19 cellular contexts compared by ENCODE assay signal in the genomic region with DNA sequence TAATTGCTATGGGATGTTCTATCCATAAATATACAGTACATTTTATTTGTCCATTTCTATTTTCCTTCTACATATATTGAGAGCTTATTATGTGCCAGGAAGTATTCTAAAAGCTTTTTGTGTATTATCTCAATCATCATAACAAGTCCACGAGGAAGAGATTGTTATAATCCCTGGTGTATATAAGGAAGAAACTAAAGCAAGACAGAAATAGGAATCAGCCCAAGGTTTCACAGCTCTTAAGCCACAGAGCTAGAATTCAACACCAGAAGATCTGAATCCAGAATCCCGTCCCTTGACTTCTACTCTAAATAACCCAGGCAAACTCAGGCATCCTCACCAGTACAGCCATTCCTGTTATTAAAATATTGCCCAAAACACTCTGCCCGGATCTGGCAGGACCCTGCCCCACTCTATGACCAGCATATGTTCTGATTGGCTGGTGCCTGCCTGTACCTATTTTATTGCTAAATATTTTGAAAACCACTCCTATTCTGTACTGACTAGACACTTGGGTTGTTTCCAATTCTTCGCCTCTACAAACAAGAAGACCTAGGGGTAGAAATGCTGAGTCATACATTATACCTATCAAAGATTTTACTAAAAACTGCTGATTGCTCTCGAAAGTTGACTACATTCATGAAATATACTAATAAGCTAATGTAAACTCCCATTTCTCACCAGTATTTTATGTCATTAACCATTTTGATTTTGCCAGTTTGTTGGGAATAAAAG.
DNase-seq lines count a peak whose midpoint lies in the region; ATAC-seq, FAIRE-seq and TF ChIP-seq lines count a peak whose summit lies in the region.
"Had no signal": no experiment of that assay in that cellular context is flagged by ENCODE, and none has a peak within 500 bp of the region (broad histone marks: within the 10 kb centered on the region; RNA-seq: fewer than 3 reads in every experiment).

No MANE protein-coding gene starts in this region.

- peaks cover under 1% of the 10 kb centered on the region for H3K27me3 Mint-ChIP-seq in nephron progenitor cell (ENCODE audit: low read depth, poor library complexity)

- in situ Hi-C loops in ACHN (cut with HindIII; ENCODE audit: low pct_ligation_motif_present, low pct_unique_long_range_greater_than_20kb, low sequenced_read_pairs) = no loop called here

- no peak overlapping the region for H3K4me3 Mint-ChIP-seq in nephron progenitor cell
- H3K4me3 Mint-ChIP-seq: activated CD4-positive, alpha-beta T cell treated with anti-CD3 and anti-CD28 coated beads for 36 hours; activated naive CD8-positive, alpha-beta T cell treated with anti-CD3 and anti-CD28 coated beads for 36 hours; central memory CD8-positive, alpha-beta T cell; natural killer cell had no signal

- TF ChIP-seq CTCF in nephron progenitor cell (IDR thresholded peaks at IDR 0.05) = no peak

- no peaks in the 10 kb centered on the region for H3K36me3 Mint-ChIP-seq in nephron progenitor cell (ENCODE audit: low read depth)
- H3K36me3 Mint-ChIP-seq: activated naive CD8-positive, alpha-beta T cell treated with anti-CD3 and anti-CD28 coated beads for 36 hours; natural killer cell had no signal

- ATAC-seq in GM18502 (IDR thresholded peaks at IDR 0.05; ENCODE audit: poor library complexity, unreplicated experiment) (no peak), GM21515 (IDR thresholded peaks at IDR 0.05; ENCODE audit: unreplicated experiment) (no peak)
- ATAC-seq: activated CD4-positive, alpha-beta T cell treated with anti-CD3 and anti-CD28 coated beads for 36 hours; lower lobe of right lung; natural killer cell; psoas muscle; Right ventricle myocardium inferior had no signal

- DNase-seq in ACHN = peak; percentile 2
- DNase-seq in HT-29 (ENCODE audit: low spot score) = peak; percentile 54
- DNase-seq in SHP77 treated with DMSO at 0.1 percent for 48 hours (lab: John Stamatoyannopoulos, UW) = peak; percentile 54
- peak; percentile 30 for DNase-seq in kidney tubule cell (ENCODE audit: low spot score)
- no peak for DNase-seq in nephron progenitor cell
- no peak for DNase-seq in GM12891 (ENCODE audit: insufficient read length, low spot score)
- DNase-seq: activated CD4-positive, alpha-beta T cell treated with anti-CD3 and anti-CD28 coated beads for 36 hours; activated naive CD8-positive, alpha-beta T cell treated with anti-CD3 and anti-CD28 coated beads for 36 hours; lower lobe of right lung; natural killer cell; NCI-H1694; psoas muscle; stimulated activated CD4-positive, alpha-beta T cell treated with anti-CD3 and anti-CD28 coated beads, Interleukin-15, amount 100 ng/mL, for 24 hours; T-helper 9 cell had no signal

- peaks cover 13% of the 10 kb centered on the region for H3K4me1 Mint-ChIP-seq in nephron progenitor cell
- H3K4me1 Mint-ChIP-seq: activated CD4-positive, alpha-beta T cell treated with anti-CD3 and anti-CD28 coated beads for 36 hours; activated naive CD8-positive, alpha-beta T cell treated with anti-CD3 and anti-CD28 coated beads for 36 hours; central memory CD8-positive, alpha-beta T cell; natural killer cell had no signal

- H3K9me3 Mint-ChIP-seq in nephron progenitor cell = peaks cover 22% of the 10 kb centered on the region
- H3K9me3 Mint-ChIP-seq: central memory CD8-positive, alpha-beta T cell had no signal

- FAIRE-seq in GM12891 (lab: Jason Lieb, UNC) = no peak
- FAIRE-seq: frontal cortex had no signal

- TF ChIP-seq POLR2A in GM12891 (IDR thresholded peaks at IDR 0.05; ENCODE audit: low read depth, low read length) = no peak

- no peak overlapping the region for H3K27ac Mint-ChIP-seq in nephron progenitor cell
- H3K27ac Mint-ChIP-seq: activated CD4-positive, alpha-beta T cell treated with anti-CD3 and anti-CD28 coated beads for 36 hours; activated naive CD8-positive, alpha-beta T cell treated with anti-CD3 and anti-CD28 coated beads for 36 hours; natural killer cell had no signal

TF ChIP-seq in GM12891, 5 proteins besides CTCF, POLR2A, EP300 and RAD21:
- no peak for TF ChIP-seq POU2F2 (IDR thresholded peaks at IDR 0.05; ENCODE audit: low read depth, low read length)
- TF ChIP-seq PAX5 (IDR thresholded peaks at IDR 0.05; ENCODE audit: insufficient read depth, low read length, severe bottlenecking) = no peak
- TF ChIP-seq TAF1 (IDR thresholded peaks at IDR 0.05; ENCODE audit: low read depth, low read length) = no peak
- no peak for TF ChIP-seq SPI1 (IDR thresholded peaks at IDR 0.05; ENCODE audit: low read depth, low read length)
TF ChIP-seq in GM12891: peak in this region for 0.

Comparison
In these comparisons a context has a peak if more than half of its experiments do, and no peak if none do; other contexts are left out.
1. DNase-seq: peak in ACHN (single experiment), HT-29 (single experiment), SHP77 treated with DMSO at 0.1 percent for 48 hours (single experiment) and kidney tubule cell (single experiment); none in nephron progenitor cell (single experiment) and GM12891 (single experiment).